In the genomic region with DNA sequence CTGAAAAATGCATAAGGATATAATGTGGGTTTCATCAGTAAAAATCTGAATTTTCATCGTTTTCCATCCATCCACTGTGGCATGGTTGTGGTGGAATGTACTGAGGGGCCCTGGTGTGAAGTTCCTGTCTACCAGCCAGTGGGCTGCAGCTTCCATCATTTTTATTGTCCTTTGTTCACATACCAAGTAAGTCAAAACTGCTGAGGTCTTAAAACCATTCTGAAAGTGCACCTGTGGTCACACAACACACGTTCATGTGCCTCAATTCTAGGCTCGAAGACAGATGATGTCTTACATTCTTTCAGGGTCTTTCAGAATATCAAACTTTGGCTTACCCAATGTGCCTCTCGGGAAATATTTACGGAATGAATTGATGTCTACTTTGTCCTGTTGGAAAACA, we compare ENCODE assay signal across 2 cellular contexts. TPM values are rescaled to one million over a fixed set of nuclear protein-coding genes. Genes with fewer than 3 reads are reported as not detected.
"Had no signal": no experiment of that assay in that cellular context is flagged by ENCODE, and none has a peak within 500 bp of the region (broad histone marks: within the 10 kb centered on the region; RNA-seq: fewer than 3 reads in every experiment).

No MANE protein-coding gene starts in this region.

RNA-seq across cellular contexts. Expression of a gene that starts 6.2 kb away (rescaled TPM):
- polyA plus RNA-seq: adrenal gland, aorta had no signal

RNA-seq across cellular contexts. Expression of a gene that starts 33.9 kb away (rescaled TPM):
- polyA plus RNA-seq: adrenal gland, aorta had no signal

RNA-seq across cellular contexts. Expression of a gene that starts 36.4 kb away (rescaled TPM):
- polyA plus RNA-seq: adrenal gland had no signal

RNA-seq across cellular contexts. Expression of a gene that starts 49.1 kb away (rescaled TPM):
- polyA plus RNA-seq: adrenal gland, aorta had no signal
